8 cellular contexts compared by ENCODE assay signal in the genomic region with DNA sequence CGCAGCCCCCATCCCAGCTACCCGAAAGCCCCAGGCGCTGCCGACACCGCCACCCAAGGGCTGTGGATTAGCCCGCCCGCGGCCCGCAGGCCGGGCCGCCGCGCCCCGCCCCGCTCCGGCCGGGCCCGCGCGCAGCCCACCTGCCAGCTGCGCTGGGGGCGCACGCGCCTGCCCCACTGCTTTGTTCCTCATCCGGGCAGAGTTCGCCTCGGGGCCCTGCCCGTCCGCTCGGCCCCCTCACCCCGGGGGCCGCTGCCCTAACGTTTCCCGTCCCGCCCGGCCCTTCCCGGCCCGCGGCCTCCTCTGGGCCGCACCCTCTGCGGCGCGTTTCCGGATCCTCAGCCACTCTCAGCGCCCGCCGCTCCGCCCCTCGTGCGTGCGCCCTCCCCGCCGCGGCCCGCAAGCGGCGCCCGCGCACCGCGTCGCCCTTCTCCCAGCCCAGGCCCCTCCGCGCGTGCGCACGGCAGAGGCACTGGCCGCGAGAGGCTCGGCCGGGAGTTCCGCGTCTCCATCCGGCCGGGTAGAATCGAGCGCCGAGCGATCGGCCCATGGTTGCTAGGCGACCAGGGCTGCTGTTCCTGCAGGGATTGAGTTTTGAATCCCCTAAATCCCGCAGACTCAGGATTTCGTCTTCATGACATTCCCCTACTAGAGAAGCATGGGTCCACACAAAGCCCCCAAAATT. TPM values are rescaled to one million over a fixed set of nuclear protein-coding genes. Genes with fewer than 3 reads are reported as not detected.
DNase-seq lines count a peak whose midpoint lies in the region; ATAC-seq and TF ChIP-seq lines count a peak whose summit lies in the region.

A gene with protein sequence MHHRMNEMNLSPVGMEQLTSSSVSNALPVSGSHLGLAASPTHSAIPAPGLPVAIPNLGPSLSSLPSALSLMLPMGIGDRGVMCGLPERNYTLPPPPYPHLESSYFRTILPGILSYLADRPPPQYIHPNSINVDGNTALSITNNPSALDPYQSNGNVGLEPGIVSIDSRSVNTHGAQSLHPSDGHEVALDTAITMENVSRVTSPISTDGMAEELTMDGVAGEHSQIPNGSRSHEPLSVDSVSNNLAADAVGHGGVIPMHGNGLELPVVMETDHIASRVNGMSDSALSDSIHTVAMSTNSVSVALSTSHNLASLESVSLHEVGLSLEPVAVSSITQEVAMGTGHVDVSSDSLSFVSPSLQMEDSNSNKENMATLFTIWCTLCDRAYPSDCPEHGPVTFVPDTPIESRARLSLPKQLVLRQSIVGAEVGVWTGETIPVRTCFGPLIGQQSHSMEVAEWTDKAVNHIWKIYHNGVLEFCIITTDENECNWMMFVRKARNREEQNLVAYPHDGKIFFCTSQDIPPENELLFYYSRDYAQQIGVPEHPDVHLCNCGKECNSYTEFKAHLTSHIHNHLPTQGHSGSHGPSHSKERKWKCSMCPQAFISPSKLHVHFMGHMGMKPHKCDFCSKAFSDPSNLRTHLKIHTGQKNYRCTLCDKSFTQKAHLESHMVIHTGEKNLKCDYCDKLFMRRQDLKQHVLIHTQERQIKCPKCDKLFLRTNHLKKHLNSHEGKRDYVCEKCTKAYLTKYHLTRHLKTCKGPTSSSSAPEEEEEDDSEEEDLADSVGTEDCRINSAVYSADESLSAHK (minus strand): TSS at position 321 of the 685 bp plus-strand sequence. CDS start 622 bp downstream, outside the sequence.

- TF ChIP-seq CTCF in GM12874 (IDR thresholded peaks at IDR 0.05; ENCODE audit: insufficient read depth, low read depth, low read length) (peak; percentile 68), cardiac muscle cell (IDR thresholded peaks at IDR 0.05; ENCODE audit: low read depth, low read length) (no peak), transverse colon (IDR thresholded peaks at IDR 0.05) (peak in 1 of 5 experiments; percentile 37)

- no peaks in the 10 kb centered on the region for H3K9me3 Mint-ChIP-seq in activated naive CD8-positive, alpha-beta T cell treated with anti-CD3 and anti-CD28 coated beads, Interleukin-2, amount 50 U/mL, for 24 hours

- peak within 1 kb of the TSS; percentile 17 for H2BK12ac ChIP-seq in trophoblast cell (ENCODE audit: low read length)

- no CpG with 5 or more reads among the region's 83 CpGs for WGBS in trophoblast cell (ENCODE audit: extremely low coverage, insufficient coverage, insufficient read length)
- 1% methylated on average over 51 of the region's 83 CpGs; no CpG with 5 or more reads in 1 of the 2 donors for WGBS in transverse colon (ENCODE audit: low coverage in 1 of 2), 2 donors

- peaks cover 12% of the 10 kb centered on the region for H3K79me2 ChIP-seq in trophoblast cell (ENCODE audit: control insufficient read depth, insufficient read depth, low read length, poor library complexity)

- no peaks in the 10 kb centered on the region for H3K9me3 ChIP-seq in cardiac muscle cell (ENCODE audit: low read depth)
- no peaks in the 10 kb centered on the region for H3K9me3 ChIP-seq in trophoblast cell (ENCODE audit: insufficient read depth, low read depth, low read length)
- H3K9me3 ChIP-seq in transverse colon = no peaks in the 10 kb centered on the region

- intact Hi-C loops in transverse colon (cut with DNase I; ENCODE audit: low total_unique reads) = no loop called here

- peaks cover 34% of the 10 kb centered on the region for H3K4me1 Mint-ChIP-seq in activated naive CD8-positive, alpha-beta T cell treated with anti-CD3 and anti-CD28 coated beads, Interleukin-2, amount 50 U/mL, for 24 hours

- H4K91ac ChIP-seq in trophoblast cell (ENCODE audit: low read depth, low read length) = peak within 1 kb of the TSS; percentile 89

- H3K4me3 Mint-ChIP-seq in activated naive CD8-positive, alpha-beta T cell treated with anti-CD3 and anti-CD28 coated beads, Interleukin-2, amount 50 U/mL, for 24 hours = peak within 1 kb of the TSS; percentile 91

- H3K4ac ChIP-seq in trophoblast cell (ENCODE audit: low read depth, low read length) = peak within 1 kb of the TSS; percentile 97

- H3K4me2 ChIP-seq in trophoblast cell (ENCODE audit: low read length) = peak within 1 kb of the TSS; percentile 97

- peak within 1 kb of the TSS; percentile 94 for H3K9ac ChIP-seq in trophoblast cell (ENCODE audit: low read length)

- peaks cover 15% of the 10 kb centered on the region for H3K36me3 Mint-ChIP-seq in activated naive CD8-positive, alpha-beta T cell treated with anti-CD3 and anti-CD28 coated beads, Interleukin-2, amount 50 U/mL, for 24 hours (ENCODE audit: low read depth)

- H3K18ac ChIP-seq in trophoblast cell (ENCODE audit: low read length) = peak within 1 kb of the TSS; percentile 87

- peak; percentile 98 to 99 (median 99) for DNase-seq in NCI-H1417 (lab: John Stamatoyannopoulos, UW)
- DNase-seq in SW 1271 (lab: John Stamatoyannopoulos, UW) = peak; percentile 84 to 86
- peak; percentile 92 for DNase-seq in activated naive CD8-positive, alpha-beta T cell treated with anti-CD3 and anti-CD28 coated beads, Interleukin-2, amount 50 U/mL, for 24 hours
- peak; percentile 97 to 98 for DNase-seq in cardiac muscle cell (ENCODE audit: low read depth in 1 of 2, low spot score in 1 of 2)
- peak; percentile 95 to 99 for DNase-seq in trophoblast cell
- peak; percentile 95 for DNase-seq in transverse colon

- H4K12ac ChIP-seq in trophoblast cell (ENCODE audit: low read depth, low read length) = peak within 1 kb of the TSS; percentile 92

- TF ChIP-seq POLR2A in transverse colon (IDR thresholded peaks at IDR 0.05) = peak; percentile 90

- peak; percentile 95 for ATAC-seq in HG02763 (IDR thresholded peaks at IDR 0.05; ENCODE audit: unreplicated experiment)
- ATAC-seq in activated naive CD8-positive, alpha-beta T cell treated with anti-CD3 and anti-CD28 coated beads, Interleukin-2, amount 50 U/mL, for 24 hours = peak; percentile 97

- H3K36me3 ChIP-seq in cardiac muscle cell (peaks cover 9% of the 10 kb centered on the region), trophoblast cell (ENCODE audit: control insufficient read depth in 1 of 2, insufficient read depth in 2 of 2, low read length in 2 of 2) (peaks cover 7 to 8% of the 10 kb centered on the region in 2 experiments), transverse colon (peaks cover 0 to 20% (median 4%) of the 10 kb centered on the region in 4 donors)

- H3K27ac ChIP-seq in cardiac muscle cell = peak within 1 kb of the TSS; percentile 56
- H3K27ac ChIP-seq in trophoblast cell (ENCODE audit: low read depth, low read length) = no peak within 1 kb of the TSS
- peak within 1 kb of the TSS; percentile 83 to 91 (median 87) for H3K27ac ChIP-seq in transverse colon

- H2BK5ac ChIP-seq in trophoblast cell (ENCODE audit: low read depth, low read length, poor library complexity) = peak within 1 kb of the TSS; percentile 57

- H3K14ac ChIP-seq in trophoblast cell (ENCODE audit: low read length) = peak within 1 kb of the TSS; percentile 88

- peaks cover 9% of the 10 kb centered on the region for H3K79me1 ChIP-seq in trophoblast cell (ENCODE audit: low read length)

- peak within 1 kb of the TSS; percentile 59 for H2BK120ac ChIP-seq in trophoblast cell (ENCODE audit: insufficient read depth, low read length, poor library complexity)

- peak within 1 kb of the TSS; percentile 100 for H3K4me3 ChIP-seq in cardiac muscle cell
- peak within 1 kb of the TSS; percentile 92 for H3K4me3 ChIP-seq in trophoblast cell (ENCODE audit: low read depth, low read length)
- peak within 1 kb of the TSS; percentile 75 to 97 (median 88) for H3K4me3 ChIP-seq in transverse colon

- no peak within 1 kb of the TSS for H3K23ac ChIP-seq in trophoblast cell (ENCODE audit: low read length)

- H3K4me1 ChIP-seq in cardiac muscle cell (ENCODE audit: low read depth) (peaks cover 8% of the 10 kb centered on the region), trophoblast cell (ENCODE audit: control insufficient read depth in 1 of 2, insufficient read depth in 2 of 2, low read length in 2 of 2) (peaks cover 7 to 8% of the 10 kb centered on the region in 2 experiments), transverse colon (peaks cover 10 to 32% (median 24%) of the 10 kb centered on the region in 4 donors)

- in situ Hi-C loops in transverse colon (cut with MboI; ENCODE audit: low pct_ligation_motif_present in 1 of 4, low pct_unique_long_range_greater_than_20kb in 1 of 4, low sequenced_read_pairs in 3 of 4) = loop anchor here in 1 of 4 donors (10.0 kb wide), 1 partner anchor 124 kb away; no protein-coding TSS in a partner anchor

- peak within 1 kb of the TSS; percentile 97 for H2AFZ ChIP-seq in trophoblast cell (ENCODE audit: insufficient read depth, low read length, poor library complexity)

- H2AK5ac ChIP-seq in trophoblast cell (ENCODE audit: low read length) = peak within 1 kb of the TSS; percentile 53

- no peak for TF ChIP-seq EP300 in transverse colon (IDR thresholded peaks at IDR 0.05; ENCODE audit: low read depth)

- no peaks in the 10 kb centered on the region for H3K27me3 Mint-ChIP-seq in activated naive CD8-positive, alpha-beta T cell treated with anti-CD3 and anti-CD28 coated beads, Interleukin-2, amount 50 U/mL, for 24 hours

- H3K27ac Mint-ChIP-seq in activated naive CD8-positive, alpha-beta T cell treated with anti-CD3 and anti-CD28 coated beads, Interleukin-2, amount 50 U/mL, for 24 hours = peak within 1 kb of the TSS; percentile 84

- H4K8ac ChIP-seq in trophoblast cell (ENCODE audit: low read depth, low read length) = peak within 1 kb of the TSS; percentile 96

- H3K27me3 ChIP-seq in cardiac muscle cell (peaks cover 11% of the 10 kb centered on the region), trophoblast cell (ENCODE audit: insufficient read depth, low read length) (no peaks in the 10 kb centered on the region), transverse colon (no peaks in the 10 kb centered on the region)

RNA-seq across cellular contexts. Expression of the gene that starts here (rescaled TPM):
- 15.5 and 21.0 TPM in 2 replicates for total RNA-seq in cardiac muscle cell
- polyA plus RNA-seq in cardiac muscle cell = 10.2 and 12.6 TPM in 2 replicates
- 13.9 and 14.2 TPM in 2 replicates for polyA plus RNA-seq in trophoblast cell (2013)
- total RNA-seq in transverse colon = 10 to 100 TPM; 41.6 to 71.2 (median 42.4) TPM
